ENCODE assay signal across 13 cellular contexts in genomic region chr1:198678301-198678836, GRCh38. TPM values are rescaled to one million over a fixed set of nuclear protein-coding genes. Genes with fewer than 3 reads are reported as not detected.
DNase-seq lines count a peak whose midpoint lies in the region; ATAC-seq lines count a peak whose summit lies in the region.
"Had no signal": no experiment of that assay in that cellular context is flagged by ENCODE, and none has a peak within 500 bp of the region (broad histone marks: within the 10 kb centered on the region; RNA-seq: fewer than 3 reads in every experiment).

No MANE protein-coding gene starts in this region.

- H3K27ac Mint-ChIP-seq in activated CD4-positive, alpha-beta T cell treated with anti-CD3 and anti-CD28 coated beads, Interleukin-2, amount 10 ng/mL, durations not matched to agents 24 days and 14 days = peak overlapping the region; percentile 93
- H3K27ac Mint-ChIP-seq in dendritic cell treated with granulocyte-macrophage colony-stimulating factor and Interleukin-4, amounts not matched to agents 40 ng/mL and 50 ng/mL, for 4 days = peak overlapping the region; percentile 55
- H3K27ac Mint-ChIP-seq in stimulated activated naive CD8-positive, alpha-beta T cell treated with anti-CD3 and anti-CD28 coated beads, Interleukin-15, amount 100 ng/mL, for 72 hours = peak overlapping the region; percentile 81 to 98

- no peaks in the 10 kb centered on the region for H3K9me3 Mint-ChIP-seq in activated CD4-positive, alpha-beta T cell treated with anti-CD3 and anti-CD28 coated beads, Interleukin-2, amount 10 ng/mL, durations not matched to agents 24 days and 14 days
- H3K9me3 Mint-ChIP-seq in dendritic cell treated with granulocyte-macrophage colony-stimulating factor and Interleukin-4, amounts not matched to agents 40 ng/mL and 50 ng/mL, for 4 days = peaks cover 8% of the 10 kb centered on the region
- H3K9me3 Mint-ChIP-seq in stimulated activated naive CD8-positive, alpha-beta T cell treated with anti-CD3 and anti-CD28 coated beads, Interleukin-15, amount 100 ng/mL, for 72 hours = no peaks in the 10 kb centered on the region

- H3K27me3 Mint-ChIP-seq in activated CD4-positive, alpha-beta T cell treated with anti-CD3 and anti-CD28 coated beads, Interleukin-2, amount 10 ng/mL, durations not matched to agents 24 days and 14 days = no peaks in the 10 kb centered on the region
- no peaks in the 10 kb centered on the region for H3K27me3 Mint-ChIP-seq in dendritic cell treated with granulocyte-macrophage colony-stimulating factor and Interleukin-4, amounts not matched to agents 40 ng/mL and 50 ng/mL, for 4 days
- H3K27me3 Mint-ChIP-seq in stimulated activated naive CD8-positive, alpha-beta T cell treated with anti-CD3 and anti-CD28 coated beads, Interleukin-15, amount 100 ng/mL, for 72 hours = no peaks in the 10 kb centered on the region

- intact Hi-C loops in activated CD4-positive, alpha-beta T cell treated with anti-CD3 and anti-CD28 coated beads, Interleukin-2, amount 10 ng/mL, durations not matched to agents 24 days and 14 days (cut with micrococcal nuclease) = no loop called here
- intact Hi-C loops in dendritic cell treated with granulocyte-macrophage colony-stimulating factor and Interleukin-4, amounts not matched to agents 40 ng/mL and 50 ng/mL, for 4 days (cut with micrococcal nuclease) = no loop called here

- peak; percentile 65 for DNase-seq in activated T-cell treated with anti-CD3 and anti-CD28 coated beads, Interleukin-2, amount 50 U/mL, for 1 hour
- DNase-seq in activated T-cell treated with anti-CD3 and anti-CD28 coated beads for 4 hours (no peak), COLO668 (lab: John Stamatoyannopoulos, UW; ENCODE audit: unreplicated experiment) (no peak)
- peak; percentile 86 for DNase-seq in activated CD4-positive, alpha-beta T cell treated with anti-CD3 and anti-CD28 coated beads, Interleukin-2, amount 10 ng/mL, durations not matched to agents 24 days and 14 days
- DNase-seq in stimulated activated naive CD8-positive, alpha-beta T cell treated with anti-CD3 and anti-CD28 coated beads, Interleukin-15, amount 100 ng/mL, for 72 hours = peak; percentile 30 to 38
- DNase-seq: ACHN, EL, GOT3, NCI-H510A treated with DMSO at 0.1 percent for 48 hours had no signal

- peaks cover 73% of the 10 kb centered on the region for H3K4me1 Mint-ChIP-seq in activated CD4-positive, alpha-beta T cell treated with anti-CD3 and anti-CD28 coated beads, Interleukin-2, amount 10 ng/mL, durations not matched to agents 24 days and 14 days
- peaks cover 35% of the 10 kb centered on the region for H3K4me1 Mint-ChIP-seq in dendritic cell treated with granulocyte-macrophage colony-stimulating factor and Interleukin-4, amounts not matched to agents 40 ng/mL and 50 ng/mL, for 4 days (ENCODE audit: low read depth)
- H3K4me1 Mint-ChIP-seq in stimulated activated naive CD8-positive, alpha-beta T cell treated with anti-CD3 and anti-CD28 coated beads, Interleukin-15, amount 100 ng/mL, for 72 hours = peaks cover 84% of the 10 kb centered on the region

- H3K4me3 Mint-ChIP-seq in activated CD4-positive, alpha-beta T cell treated with anti-CD3 and anti-CD28 coated beads, Interleukin-2, amount 10 ng/mL, durations not matched to agents 24 days and 14 days = peak overlapping the region; percentile 84
- no peak overlapping the region for H3K4me3 Mint-ChIP-seq in dendritic cell treated with granulocyte-macrophage colony-stimulating factor and Interleukin-4, amounts not matched to agents 40 ng/mL and 50 ng/mL, for 4 days
- peak overlapping the region; percentile 58 to 81 for H3K4me3 Mint-ChIP-seq in stimulated activated naive CD8-positive, alpha-beta T cell treated with anti-CD3 and anti-CD28 coated beads, Interleukin-15, amount 100 ng/mL, for 72 hours

- H3K36me3 Mint-ChIP-seq in activated CD4-positive, alpha-beta T cell treated with anti-CD3 and anti-CD28 coated beads, Interleukin-2, amount 10 ng/mL, durations not matched to agents 24 days and 14 days (ENCODE audit: low read depth) = peaks cover 47% of the 10 kb centered on the region
- H3K36me3 Mint-ChIP-seq in dendritic cell treated with granulocyte-macrophage colony-stimulating factor and Interleukin-4, amounts not matched to agents 40 ng/mL and 50 ng/mL, for 4 days (ENCODE audit: low read depth) = peaks cover 49% of the 10 kb centered on the region

- no peak for ATAC-seq in stimulated activated naive CD8-positive, alpha-beta T cell treated with anti-CD3 and anti-CD28 coated beads, Interleukin-15, amount 100 ng/mL, for 72 hours
- no peak for ATAC-seq in GM18873 (IDR thresholded peaks at IDR 0.05; ENCODE audit: low FRiP score, unreplicated experiment)
- ATAC-seq in GM21515 (IDR thresholded peaks at IDR 0.05; ENCODE audit: unreplicated experiment) = no peak

RNA-seq across cellular contexts. Expression of gene PTPRC, which starts 39.5 kb away (rescaled TPM):
- 436 and 438 TPM in 2 replicates for total RNA-seq in activated CD4-positive, alpha-beta T cell treated with anti-CD3 and anti-CD28 coated beads, Interleukin-2, amount 10 ng/mL, durations not matched to agents 24 days and 14 days
- total RNA-seq: glomerular endothelial cell had no signal

Comparison
In these comparisons a context has a peak if more than half of its experiments do, and no peak if none do; other contexts are left out.
1. DNase-seq: peak in activated T-cell treated with anti-CD3 and anti-CD28 coated beads, Interleukin-2, amount 50 U/mL, for 1 hour (single experiment), activated CD4-positive, alpha-beta T cell treated with anti-CD3 and anti-CD28 coated beads, Interleukin-2, amount 10 ng/mL, durations not matched to agents 24 days and 14 days (single experiment) and stimulated activated naive CD8-positive, alpha-beta T cell treated with anti-CD3 and anti-CD28 coated beads, Interleukin-15, amount 100 ng/mL, for 72 hours (2 of 2); none in activated T-cell treated with anti-CD3 and anti-CD28 coated beads for 4 hours (single experiment) and COLO668 (single experiment).
2. Peak in every context shown above with its lines, with median percentiles within 50 percentile points of each other: H3K27ac Mint-ChIP-seq.